ENCODE assay signal across 31 cellular contexts in genomic region chr14:77524536-77524935, GRCh38. TPM values are rescaled to one million over a fixed set of nuclear protein-coding genes. Genes with fewer than 3 reads are reported as not detected.
"Had no signal": no experiment of that assay in that cellular context is flagged by ENCODE, and none has a peak within 500 bp of the region (broad histone marks: within the 10 kb centered on the region; RNA-seq: fewer than 3 reads in every experiment).

No MANE protein-coding gene starts in this region.

- H3K9me3 ChIP-seq: body of pancreas, esophagus muscularis mucosa, gastroesophageal sphincter had no signal

- H3K4me1 ChIP-seq: body of pancreas had no signal

- FAIRE-seq: colon had no signal

- ATAC-seq: activated naive CD4-positive, alpha-beta T cell treated with anti-CD3 and anti-CD28 coated beads, Interleukin-2, amount 50 U/mL, for 72 hours; activated T-cell treated with anti-CD3 and anti-CD28 coated beads, Interleukin-2, amount 50 U/mL, for 72 hours; body of pancreas; effector memory CD8-positive, alpha-beta T cell; gastroesophageal sphincter; WTC11 had no signal

- H3K27ac ChIP-seq: body of pancreas, esophagus muscularis mucosa, gastroesophageal sphincter, VCaP had no signal

- H3K4me3 ChIP-seq: body of pancreas, esophagus muscularis mucosa, gastroesophageal sphincter had no signal

- H3K27me3 ChIP-seq: body of pancreas, esophagus muscularis mucosa, gastroesophageal sphincter had no signal

- DNase-seq: activated CD4-positive, alpha-beta memory T cell treated with anti-CD3 and anti-CD28 coated beads, Interleukin-2, amount 10 ng/mL, durations not matched to agents 7 days and 5 days; activated CD4-positive, alpha-beta T cell treated with anti-CD3 and anti-CD28 coated beads for 1 hour; activated CD4-positive, alpha-beta T cell treated with anti-CD3 and anti-CD28 coated beads for 4 hours; activated CD4-positive, alpha-beta T cell treated with anti-CD3 and anti-CD28 coated beads, Interleukin-2, amount 10 ng/mL, durations not matched to agents 7 days and 5 days; activated CD4-positive, alpha-beta T cell treated with anti-CD3 and anti-CD28 coated beads, Interleukin-2, amount 50 U/mL, for 4 hours; activated CD8-positive, alpha-beta memory T cell treated with anti-CD3 and anti-CD28 coated beads, Interleukin-2, amount 50 U/mL, for 48 hours; activated gamma-delta T cell; activated naive CD4-positive, alpha-beta T cell; activated naive CD4-positive, alpha-beta T cell treated with anti-CD3 and anti-CD28 coated beads, Interleukin-2, amount 10 ng/mL, durations not matched to agents 7 days and 5 days; activated naive CD8-positive, alpha-beta T cell treated with anti-CD3 and anti-CD28 coated beads, Interleukin-2, amount 10 ng/mL, durations not matched to agents 7 days and 5 days; activated T-cell treated with anti-CD3 and anti-CD28 coated beads for 4 hours; activated T-cell treated with anti-CD3 and anti-CD28 coated beads, Interleukin-2, amount 50 U/mL, for 24 hours; activated T-cell treated with anti-CD3 and anti-CD28 coated beads, Interleukin-2, amount 50 U/mL, for 72 hours; amniotic stem cell; anterior cingulate cortex; body of pancreas; caudate nucleus; cortex of kidney; dermis blood vessel endothelial cell; effector CD4-positive, alpha-beta T cell; effector memory CD8-positive, alpha-beta T cell; erythroblast; foreskin melanocyte; T-helper 2 cell had no signal

RNA-seq across cellular contexts. Expression of gene ISM2, which starts 25.9 kb away (rescaled TPM):
- total RNA-seq: activated CD4-positive, alpha-beta memory T cell treated with anti-CD3 and anti-CD28 coated beads, Interleukin-2, amount 10 ng/mL, durations not matched to agents 7 days and 5 days; activated CD4-positive, alpha-beta T cell treated with anti-CD3 and anti-CD28 coated beads, Interleukin-2, amount 10 ng/mL, durations not matched to agents 7 days and 5 days; activated T-cell treated with anti-CD3 and anti-CD28 coated beads, Interleukin-2, amount 50 U/mL, for 72 hours; body of pancreas; T-helper 1 cell treated with Interleukin-12 subunit alpha and Interleukin-12 subunit beta and Interleukin-4 antibody, amounts not matched to agents 30 ng/mL and 1 ng/mL, for 36 hours had no signal
